In genomic region chr11:19242184-19242932, GRCh38 we compare ENCODE assay signal across 8 cellular contexts. TPM values are rescaled to one million over a fixed set of nuclear protein-coding genes. Genes with fewer than 3 reads are reported as not detected.
A peak's percentile ranks its signal among the peaks of the same experiment; 100 is the strongest.
DNase-seq lines count a peak whose midpoint lies in the region; ATAC-seq lines count a peak whose summit lies in the region.

No MANE protein-coding gene starts in this region.

- intact Hi-C loops in dendritic cell treated with granulocyte-macrophage colony-stimulating factor and Interleukin-4, amounts not matched to agents 40 ng/mL and 50 ng/mL, for 4 days (cut with micrococcal nuclease), result loop anchor here (5.0 kb wide), 1 partner anchor 165 kb away; no protein-coding TSS in a partner anchor
- intact Hi-C loops in naive thymus-derived CD4-positive, alpha-beta T cell (cut with micrococcal nuclease), result loop anchor here (5.0 kb wide), 2 partner anchors 165 to 1120 kb away; partner anchors contain the start of gene HTATIP2 (in 1 of the 2)

- peak overlapping the region in 10 of 11 experiments; percentile 72 to 97 (median 94); a peak in 20 of 22 replicates for H3K9ac ChIP-seq in BLaER1 treated with 17β-estradiol and CSF1 and Interleukin-3, amounts not matched to agents 10 nM and 100 nM

- peaks cover 31 to 52% (median 45%) of the 10 kb centered on the region in 10 experiments for H3K4me1 ChIP-seq in BLaER1 treated with 17β-estradiol and CSF1 and Interleukin-3, amounts not matched to agents 10 nM and 100 nM
- H3K4me1 ChIP-seq in naive thymus-derived CD4-positive, alpha-beta T cell (ENCODE audit: control insufficient read depth in 2 of 2, insufficient read depth in 2 of 2, low read length in 2 of 2), result peaks cover 12 to 13% of the 10 kb centered on the region in 2 donors

- CTCF ChIA-PET in naive thymus-derived CD4-positive, alpha-beta T cell (lab: Charles Lee), result no interaction called here

- peaks cover 0 to 21% (median 16%) of the 10 kb centered on the region in 11 experiments; a peak in 18 of 22 replicates for H3K36me3 ChIP-seq in BLaER1 treated with 17β-estradiol and CSF1 and Interleukin-3, amounts not matched to agents 10 nM and 100 nM
- peaks cover 8% of the 10 kb centered on the region for H3K36me3 ChIP-seq in MG63
- no peaks in the 10 kb centered on the region for H3K36me3 ChIP-seq in naive thymus-derived CD4-positive, alpha-beta T cell (ENCODE audit: control insufficient read depth in 2 of 3, insufficient read depth in 3 of 3, low read length in 3 of 3)

- peaks cover 13% of the 10 kb centered on the region for H3K27me3 Mint-ChIP-seq in dendritic cell treated with granulocyte-macrophage colony-stimulating factor and Interleukin-4, amounts not matched to agents 40 ng/mL and 50 ng/mL, for 4 days
- peaks cover 20 to 58% (median 51%) of the 10 kb centered on the region in 5 donors for H3K27me3 Mint-ChIP-seq in naive thymus-derived CD4-positive, alpha-beta T cell

- POLR2A ChIA-PET in naive thymus-derived CD4-positive, alpha-beta T cell (lab: Charles Lee), result no interaction called here

- H4K20me1 ChIP-seq in BLaER1 treated with 17β-estradiol and CSF1 and Interleukin-3, amounts not matched to agents 10 nM and 100 nM, result peaks cover 0 to 4% (median 0%) of the 10 kb centered on the region in 11 experiments; a peak in 4 of 22 replicates

- H3K4me3 Mint-ChIP-seq in dendritic cell treated with granulocyte-macrophage colony-stimulating factor and Interleukin-4, amounts not matched to agents 40 ng/mL and 50 ng/mL, for 4 days, result peak overlapping the region; percentile 92
- peak overlapping the region; percentile 80 to 95 (median 86) for H3K4me3 Mint-ChIP-seq in naive thymus-derived CD4-positive, alpha-beta T cell

- peaks cover 8 to 15% (median 11%) of the 10 kb centered on the region in 11 experiments; a peak in 19 of 22 replicates for H3K27me3 ChIP-seq in BLaER1 treated with 17β-estradiol and CSF1 and Interleukin-3, amounts not matched to agents 10 nM and 100 nM
- no peaks in the 10 kb centered on the region for H3K27me3 ChIP-seq in MG63
- peaks cover 8 to 25% of the 10 kb centered on the region in 2 donors for H3K27me3 ChIP-seq in naive thymus-derived CD4-positive, alpha-beta T cell (ENCODE audit: control insufficient read depth in 2 of 2, insufficient read depth in 2 of 2, low read length in 2 of 2)

- H3K36me3 Mint-ChIP-seq in dendritic cell treated with granulocyte-macrophage colony-stimulating factor and Interleukin-4, amounts not matched to agents 40 ng/mL and 50 ng/mL, for 4 days (ENCODE audit: low read depth), result peaks cover 7% of the 10 kb centered on the region
- H3K36me3 Mint-ChIP-seq in naive thymus-derived CD4-positive, alpha-beta T cell, result peaks cover 0 to 13% (median 0%) of the 10 kb centered on the region in 5 donors

- H3K9me3 Mint-ChIP-seq in dendritic cell treated with granulocyte-macrophage colony-stimulating factor and Interleukin-4, amounts not matched to agents 40 ng/mL and 50 ng/mL, for 4 days, result no peaks in the 10 kb centered on the region
- peaks cover 0 to 5% (median 0%) of the 10 kb centered on the region in 11 donors for H3K9me3 Mint-ChIP-seq in naive thymus-derived CD4-positive, alpha-beta T cell

- ATAC-seq in naive thymus-derived CD4-positive, alpha-beta T cell, result no peak
- no peak for ATAC-seq in HG02678 (IDR thresholded peaks at IDR 0.05; ENCODE audit: unreplicated experiment)
- no peak for ATAC-seq in GM18511 (IDR thresholded peaks at IDR 0.05; ENCODE audit: unreplicated experiment)

- H3K27ac ChIP-seq in BLaER1 treated with 17β-estradiol and CSF1 and Interleukin-3, amounts not matched to agents 10 nM and 100 nM, result peak overlapping the region in 9 of 11 experiments; percentile 75 to 98 (median 95); a peak in 14 of 22 replicates
- H3K27ac ChIP-seq in naive thymus-derived CD4-positive, alpha-beta T cell (ENCODE audit: low read depth, low read length), result no peak overlapping the region

- H3K4me1 Mint-ChIP-seq in dendritic cell treated with granulocyte-macrophage colony-stimulating factor and Interleukin-4, amounts not matched to agents 40 ng/mL and 50 ng/mL, for 4 days (ENCODE audit: low read depth), result peaks cover 32% of the 10 kb centered on the region
- H3K4me1 Mint-ChIP-seq in naive thymus-derived CD4-positive, alpha-beta T cell, result peaks cover 8 to 42% (median 22%) of the 10 kb centered on the region in 7 donors

- no peak for DNase-seq in MG63
- no peak for DNase-seq in naive thymus-derived CD4-positive, alpha-beta T cell
- DNase-seq in foreskin melanocyte, result no peak
- DNase-seq in mesenteric fat pad (ENCODE audit: low spot score), result no peak

- no peak overlapping the region for H3K27ac Mint-ChIP-seq in dendritic cell treated with granulocyte-macrophage colony-stimulating factor and Interleukin-4, amounts not matched to agents 40 ng/mL and 50 ng/mL, for 4 days
- peak overlapping the region in 3 of 9 donors; percentile 45 to 86 (median 84) for H3K27ac Mint-ChIP-seq in naive thymus-derived CD4-positive, alpha-beta T cell

- no peaks in the 10 kb centered on the region; a peak in 1 of 22 replicates for H3K9me3 ChIP-seq in BLaER1 treated with 17β-estradiol and CSF1 and Interleukin-3, amounts not matched to agents 10 nM and 100 nM (replicated peaks in 1 of 11)
- H3K9me3 ChIP-seq in MG63, result no peaks in the 10 kb centered on the region
- no peaks in the 10 kb centered on the region for H3K9me3 ChIP-seq in naive thymus-derived CD4-positive, alpha-beta T cell (ENCODE audit: control insufficient read depth in 2 of 3, low read length in 3 of 3)

- H3K4me3 ChIP-seq in BLaER1 treated with 17β-estradiol and CSF1 and Interleukin-3, amounts not matched to agents 10 nM and 100 nM, result peak overlapping the region; percentile 67 to 90 (median 82)
- peak overlapping the region; percentile 82 for H3K4me3 ChIP-seq in MG63
- H3K4me3 ChIP-seq in naive thymus-derived CD4-positive, alpha-beta T cell (ENCODE audit: low read length), result peak overlapping the region; percentile 75

- H3K4me2 ChIP-seq in BLaER1 treated with 17β-estradiol and CSF1 and Interleukin-3, amounts not matched to agents 10 nM and 100 nM, result peak overlapping the region; percentile 92 to 99 (median 98)

RNA-seq across cellular contexts. Expression of gene E2F8, which starts 1.6 kb away (rescaled TPM):
- 1.9 TPM in 2 replicates for total RNA-seq in MG63 (2014; rRNA removed; shearing (Covaris generic); ENCODE audit: low replicate concordance)
- total RNA-seq in naive thymus-derived CD4-positive, alpha-beta T cell, result 10 to 100 TPM in 1 of 5 experiments, under 1 TPM in 1, not detected in 3; 0.17 to 25.4 TPM
- polyA plus RNA-seq in naive thymus-derived CD4-positive, alpha-beta T cell, result not detected
- total RNA-seq in mesenteric fat pad, result not detected

RNA-seq across cellular contexts. Expression of gene CSRP3, which starts 40.6 kb away (rescaled TPM):
- not detected in 2 replicates for total RNA-seq in MG63 (2014; rRNA removed; shearing (Covaris generic); ENCODE audit: low replicate concordance)
- total RNA-seq in naive thymus-derived CD4-positive, alpha-beta T cell, result not detected
- polyA plus RNA-seq in naive thymus-derived CD4-positive, alpha-beta T cell, result not detected
- total RNA-seq in mesenteric fat pad, result not detected
